ENCODE assay signal across 1 cellular context in the genomic region with DNA sequence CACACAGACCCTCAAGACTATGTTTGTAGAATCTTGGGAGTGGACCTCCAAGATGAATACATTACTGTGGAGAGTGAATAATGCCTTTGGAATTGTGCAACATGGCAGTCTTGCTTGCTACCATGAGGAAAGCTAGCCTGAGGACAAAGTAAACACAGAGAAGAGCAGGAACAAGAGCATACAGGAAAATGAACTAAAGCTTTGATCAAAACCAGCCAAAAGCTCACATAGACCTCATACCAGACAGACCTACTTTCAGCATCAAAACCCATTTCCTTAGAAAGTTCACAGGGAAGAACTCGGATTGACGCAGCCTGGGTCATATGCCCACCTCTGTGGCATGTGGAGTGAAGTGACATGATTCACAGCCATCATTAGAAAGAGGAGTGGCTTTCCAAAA.
TF ChIP-seq lines count a peak whose summit lies in the region.

No MANE protein-coding gene starts in this region.

TF ChIP-seq in IMR-90, 13 proteins besides CTCF, POLR2A, EP300 and RAD21:
- no peak for TF ChIP-seq BHLHE40 (IDR thresholded peaks at IDR 0.05; ENCODE audit: low read depth, low read length)
- no peak for TF ChIP-seq RFX5 (IDR thresholded peaks at IDR 0.05; ENCODE audit: low read depth, low read length)
- peak; percentile 55; the same call in 1 of the 2 replicates for TF ChIP-seq MXI1 (IDR thresholded peaks at IDR 0.05; ENCODE audit: borderline replicate concordance, low read depth, low read length)
- TF ChIP-seq FOS (IDR thresholded peaks at IDR 0.05; ENCODE audit: low read depth, low read length), result 0 out of 2 replicates have a peak, but pooled peaks have one; percentile 6
- peak; percentile 95 for TF ChIP-seq CEBPB (IDR thresholded peaks at IDR 0.05; ENCODE audit: low read depth, low read length)
